22 cellular contexts compared by ENCODE assay signal in the genomic region with DNA sequence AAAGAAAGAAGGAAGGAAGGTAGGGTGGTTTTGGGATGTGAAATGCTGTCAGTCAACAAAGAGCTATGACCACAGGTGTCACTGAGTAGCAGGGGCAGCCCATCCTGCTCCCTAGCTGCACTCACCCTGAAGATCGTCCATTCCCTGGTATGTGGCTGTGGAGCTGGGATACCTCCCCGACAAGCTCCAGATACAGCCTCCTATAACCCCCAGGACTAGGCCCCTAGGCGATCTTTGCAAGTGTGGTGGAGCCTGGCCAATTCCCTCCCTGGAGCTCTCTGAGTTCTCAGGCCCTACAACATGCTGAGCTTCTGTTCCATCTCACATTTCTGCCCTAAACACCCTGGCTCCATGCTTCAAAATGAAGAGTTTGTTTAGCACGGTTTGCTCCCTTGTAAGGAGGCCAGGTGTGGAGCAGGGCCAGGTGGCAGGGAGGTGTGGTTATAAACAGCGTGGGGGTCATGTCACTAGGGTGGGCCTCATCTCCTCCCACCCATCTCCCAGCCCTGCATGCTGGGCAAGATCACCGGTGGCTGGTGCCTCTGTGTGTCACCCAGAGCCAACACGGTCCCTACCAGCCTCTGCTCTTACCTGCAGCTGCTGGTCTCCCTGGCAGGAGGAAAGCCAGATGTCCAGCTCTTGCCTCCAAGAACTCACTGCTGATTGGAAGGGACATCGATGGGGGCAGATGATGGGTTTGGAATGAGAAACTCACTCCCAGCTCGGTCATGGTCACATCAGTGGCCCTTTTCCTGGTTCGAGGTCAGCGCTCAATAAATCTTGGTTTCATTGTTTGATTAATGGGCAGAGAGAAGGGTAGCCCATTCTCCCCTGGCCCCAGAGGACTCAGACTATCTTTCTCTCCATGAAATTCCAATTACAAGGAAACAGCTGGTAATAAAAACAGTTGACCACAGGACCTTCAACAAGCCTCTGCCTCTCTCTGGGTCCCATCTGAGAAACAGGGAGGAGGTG.
"Had no signal": no experiment of that assay in that cellular context is flagged by ENCODE, and none has a peak within 500 bp of the region (broad histone marks: within the 10 kb centered on the region; RNA-seq: fewer than 3 reads in every experiment).

No MANE protein-coding gene starts in this region.

- H2AFZ ChIP-seq: neural progenitor cell had no signal

- DNase-seq: cortex of kidney; hypothalamus; immature natural killer cell; nucleus accumbens; right cardiac atrium; sigmoid colon; spleen; stimulated activated CD4-positive, alpha-beta T cell treated with anti-CD3 and anti-CD28 coated beads, Interleukin-4, amount 100 ng/mL, for 4 hours; stimulated activated naive B cell treated with anti-CD40 and anti-IgM and Interleukin-4, amounts not matched to agents 10 μg/mL and 1 μg/mL and 100 μg/mL, for 72 hours; uterus had no signal

- H3K4me2 ChIP-seq: neural progenitor cell had no signal

- H3K36me3 Mint-ChIP-seq: immature natural killer cell; memory B cell; neural progenitor cell; stimulated activated naive B cell treated with anti-CD40 and anti-IgM and Interleukin-4, amounts not matched to agents 10 μg/mL and 1 μg/mL and 100 μg/mL, for 72 hours had no signal

- H3K27ac Mint-ChIP-seq: immature natural killer cell; memory B cell; nephron; neural progenitor cell; stimulated activated naive B cell treated with anti-CD40 and anti-IgM and Interleukin-4, amounts not matched to agents 10 μg/mL and 1 μg/mL and 100 μg/mL, for 72 hours; stimulated activated naive CD8-positive, alpha-beta T cell treated with anti-CD3 and anti-CD28 coated beads, Interleukin-15, Interleukin-2, amounts not matched to agents 100 ng/mL and 50 ng/mL, for 24 hours had no signal

- H3K9ac ChIP-seq: neural progenitor cell had no signal

- H3K9me3 Mint-ChIP-seq: stimulated activated naive CD8-positive, alpha-beta T cell treated with anti-CD3 and anti-CD28 coated beads, Interleukin-15, Interleukin-2, amounts not matched to agents 100 ng/mL and 50 ng/mL, for 24 hours had no signal

- FAIRE-seq: frontal cortex had no signal

- H3K9me3 ChIP-seq: prostate gland, thoracic aorta, uterus had no signal

- ATAC-seq: left lobe of liver; right cardiac atrium; stimulated activated naive B cell treated with anti-CD40 and anti-IgM and Interleukin-4, amounts not matched to agents 10 μg/mL and 1 μg/mL and 100 μg/mL, for 72 hours had no signal

- H3K27me3 Mint-ChIP-seq: stimulated activated naive B cell treated with anti-CD40 and anti-IgM and Interleukin-4, amounts not matched to agents 10 μg/mL and 1 μg/mL and 100 μg/mL, for 72 hours; stimulated activated naive CD8-positive, alpha-beta T cell treated with anti-CD3 and anti-CD28 coated beads, Interleukin-15, Interleukin-2, amounts not matched to agents 100 ng/mL and 50 ng/mL, for 24 hours had no signal

- H3K4me1 Mint-ChIP-seq: immature natural killer cell; memory B cell; nephron; stimulated activated naive B cell treated with anti-CD40 and anti-IgM and Interleukin-4, amounts not matched to agents 10 μg/mL and 1 μg/mL and 100 μg/mL, for 72 hours had no signal

- H3K4me3 Mint-ChIP-seq: immature natural killer cell; memory B cell; nephron; neural progenitor cell; stimulated activated naive B cell treated with anti-CD40 and anti-IgM and Interleukin-4, amounts not matched to agents 10 μg/mL and 1 μg/mL and 100 μg/mL, for 72 hours; stimulated activated naive CD8-positive, alpha-beta T cell treated with anti-CD3 and anti-CD28 coated beads, Interleukin-15, Interleukin-2, amounts not matched to agents 100 ng/mL and 50 ng/mL, for 24 hours had no signal

- H3K27me3 ChIP-seq: neural progenitor cell, sigmoid colon, spleen, tibial nerve, upper lobe of left lung, uterus had no signal

- H3K4me1 ChIP-seq: prostate gland, sigmoid colon, spleen, tibial nerve, upper lobe of left lung, uterus had no signal

- H3K4me3 ChIP-seq: lung, neural progenitor cell, prostate gland, sigmoid colon, skin epidermis, spleen, thoracic aorta, tibial nerve, upper lobe of left lung, uterus had no signal

- H3K27ac ChIP-seq: neural progenitor cell, prostate gland, sigmoid colon, skin epidermis, spleen, thoracic aorta, tibial nerve, upper lobe of left lung, uterus had no signal

- H3K36me3 ChIP-seq: neural progenitor cell, prostate gland, sigmoid colon, spleen, thoracic aorta, tibial nerve, upper lobe of left lung, uterus had no signal
